In the genomic region with DNA sequence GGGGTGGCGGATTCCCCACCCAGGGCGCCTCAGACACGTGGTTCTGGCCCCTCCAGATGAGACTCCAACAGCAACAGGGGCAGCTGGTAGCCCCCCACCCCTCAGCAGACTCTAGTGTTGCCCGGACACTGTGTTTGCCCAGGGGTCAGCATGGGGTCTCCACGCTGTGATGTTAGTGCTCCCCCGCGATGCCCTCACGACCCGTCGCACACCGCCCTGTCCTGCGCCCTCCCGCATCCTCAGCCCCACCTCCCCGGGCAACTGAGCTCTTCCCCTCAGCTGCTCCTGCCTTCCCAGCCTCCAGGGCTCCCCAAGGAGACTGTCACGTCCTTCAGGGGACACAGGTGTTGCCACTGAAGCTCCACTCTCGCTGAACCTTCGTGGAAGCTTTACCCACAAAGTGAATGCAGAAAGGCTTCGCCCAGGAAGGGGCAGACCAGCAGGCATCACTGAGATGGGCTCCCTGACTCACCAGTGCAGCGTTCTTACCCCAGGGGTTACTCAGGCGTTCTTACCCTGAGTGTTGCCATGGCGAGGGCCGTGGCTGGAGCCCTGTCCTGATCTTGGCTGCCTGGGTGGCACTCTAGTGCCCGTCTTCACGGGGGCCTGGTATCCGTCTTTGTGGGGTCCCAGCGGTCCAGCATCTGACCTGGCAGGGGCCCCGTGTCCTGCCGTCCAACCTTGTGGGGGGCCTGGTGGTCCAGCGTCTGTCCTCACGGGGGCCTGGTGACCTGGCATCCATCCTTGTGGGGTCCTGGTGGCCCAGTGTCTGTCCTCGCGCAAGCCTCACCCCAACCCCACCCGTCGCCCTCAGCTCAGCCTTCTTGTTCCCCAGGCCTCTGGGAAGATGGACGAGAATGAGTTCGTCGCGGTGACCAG, we compare ENCODE assay signal across 25 cellular contexts.
"Had no signal": no experiment of that assay in that cellular context is flagged by ENCODE, and none has a peak within 500 bp of the region (broad histone marks: within the 10 kb centered on the region; RNA-seq: fewer than 3 reads in every experiment).

No MANE protein-coding gene starts in this region.

- H3K4me2 ChIP-seq: hepatocyte had no signal

- H3K36me3 Mint-ChIP-seq: mesothelial cell of epicardium; naive B cell; natural killer cell treated with Interleukin-12 subunit alpha and Interleukin-12 subunit beta and Interleukin-15 and Interleukin-18, amount 100 ng/mL, for 72 hours; stimulated activated memory B cell treated with anti-CD40 and anti-IgM and Interleukin-4, amounts not matched to agents 10 μg/mL and 1 μg/mL and 100 μg/mL, for 72 hours had no signal

- H3K9me3 ChIP-seq: esophagus squamous epithelium, mucosa of descending colon, ovary, sigmoid colon, thoracic aorta, tibial nerve, upper lobe of left lung had no signal

- H3K36me3 ChIP-seq: esophagus squamous epithelium, ovary, sigmoid colon, thoracic aorta, tibial nerve, upper lobe of left lung had no signal

- H3K9me3 Mint-ChIP-seq: central memory CD8-positive, alpha-beta T cell; mesothelial cell of epicardium; naive B cell; natural killer cell treated with Interleukin-12 subunit alpha and Interleukin-12 subunit beta and Interleukin-15 and Interleukin-18, amount 100 ng/mL, for 72 hours; neural crest cell; stimulated activated memory B cell treated with anti-CD40 and anti-IgM and Interleukin-4, amounts not matched to agents 10 μg/mL and 1 μg/mL and 100 μg/mL, for 72 hours had no signal

- H3K27me3 Mint-ChIP-seq: central memory CD8-positive, alpha-beta T cell; naive B cell; natural killer cell treated with Interleukin-12 subunit alpha and Interleukin-12 subunit beta and Interleukin-15 and Interleukin-18, amount 100 ng/mL, for 72 hours had no signal

- H3K4me3 Mint-ChIP-seq: central memory CD8-positive, alpha-beta T cell; mesothelial cell of epicardium; naive B cell; natural killer cell treated with Interleukin-12 subunit alpha and Interleukin-12 subunit beta and Interleukin-15 and Interleukin-18, amount 100 ng/mL, for 72 hours; neural crest cell; stimulated activated memory B cell treated with anti-CD40 and anti-IgM and Interleukin-4, amounts not matched to agents 10 μg/mL and 1 μg/mL and 100 μg/mL, for 72 hours had no signal

- H3K4me1 Mint-ChIP-seq: central memory CD8-positive, alpha-beta T cell; mesothelial cell of epicardium; naive B cell; neural crest cell; stimulated activated memory B cell treated with anti-CD40 and anti-IgM and Interleukin-4, amounts not matched to agents 10 μg/mL and 1 μg/mL and 100 μg/mL, for 72 hours had no signal

- H3K79me2 ChIP-seq: hepatocyte had no signal

- H3K4me3 ChIP-seq: coronary artery, esophagus squamous epithelium, hepatocyte, mucosa of descending colon, ovary, sigmoid colon, thoracic aorta, tibial nerve, upper lobe of left lung had no signal

- H3K27me3 ChIP-seq: hepatocyte, ovary, sigmoid colon, tibial nerve, upper lobe of left lung had no signal

- H2AFZ ChIP-seq: hepatocyte had no signal

- H3K4me1 ChIP-seq: esophagus squamous epithelium, sigmoid colon, tibial nerve, upper lobe of left lung had no signal

- DNase-seq: dermis blood vessel endothelial cell; effector memory CD4-positive, alpha-beta T cell; erythroblast; esophagus squamous epithelium; foreskin melanocyte; left colon; mesenchymal stem cell; naive B cell; retina; stimulated activated CD4-positive, alpha-beta T cell treated with anti-CD3 and anti-CD28 coated beads, Interleukin-4, amount 100 ng/mL, for 4 hours; stimulated activated naive CD8-positive, alpha-beta T cell treated with anti-CD3 and anti-CD28 coated beads, Interleukin-15, Interleukin-2, amounts not matched to agents 100 U/mL and 50 U/mL, for 24 hours; substantia nigra had no signal

- H3K27ac ChIP-seq: coronary artery, esophagus squamous epithelium, hepatocyte, ovary, sigmoid colon, thoracic aorta, tibial nerve, upper lobe of left lung had no signal

- H3K27ac Mint-ChIP-seq: mesothelial cell of epicardium; naive B cell; natural killer cell treated with Interleukin-12 subunit alpha and Interleukin-12 subunit beta and Interleukin-15 and Interleukin-18, amount 100 ng/mL, for 72 hours; stimulated activated memory B cell treated with anti-CD40 and anti-IgM and Interleukin-4, amounts not matched to agents 10 μg/mL and 1 μg/mL and 100 μg/mL, for 72 hours had no signal

- ATAC-seq: left colon; mucosa of descending colon; natural killer cell treated with Interleukin-12 subunit alpha and Interleukin-12 subunit beta and Interleukin-15 and Interleukin-18, amount 100 ng/mL, for 72 hours; stimulated activated memory B cell treated with anti-CD40 and anti-IgM and Interleukin-4, amounts not matched to agents 10 μg/mL and 1 μg/mL and 100 μg/mL, for 72 hours; stimulated activated naive CD8-positive, alpha-beta T cell treated with anti-CD3 and anti-CD28 coated beads, Interleukin-15, Interleukin-2, amounts not matched to agents 100 U/mL and 50 U/mL, for 24 hours had no signal
